11 cellular contexts compared by ENCODE assay signal in genomic region chr15:52171386-52171785, GRCh38. TPM values are rescaled to one million over a fixed set of nuclear protein-coding genes. Genes with fewer than 3 reads are reported as not detected.
DNase-seq lines count a peak whose midpoint lies in the region; TF ChIP-seq lines count a peak whose summit lies in the region.
"Had no signal": no experiment of that assay in that cellular context is flagged by ENCODE, and none has a peak within 500 bp of the region (broad histone marks: within the 10 kb centered on the region; RNA-seq: fewer than 3 reads in every experiment).

No MANE protein-coding gene starts in this region.

- in situ Hi-C loops in SK-MEL-5 (cut with HindIII; ENCODE audit: low pct_unique_long_range_greater_than_20kb, low sequenced_read_pairs) (no loop called here), transverse colon (cut with MboI; ENCODE audit: low pct_ligation_motif_present in 1 of 4, low pct_unique_long_range_greater_than_20kb in 1 of 4, low sequenced_read_pairs in 3 of 4) (no loop called here)

- H2BK15ac ChIP-seq in mesendoderm (replicated peaks; ENCODE audit: low read depth), result no peak overlapping the region

- no peak overlapping the region for H4K5ac ChIP-seq in mesendoderm (ENCODE audit: low read length)

- no peak for TF ChIP-seq EP300 in transverse colon (IDR thresholded peaks at IDR 0.05; ENCODE audit: low read depth)

- no peak overlapping the region for H3K23ac ChIP-seq in mesendoderm (ENCODE audit: low read length)

- H3K18ac ChIP-seq in mesendoderm (ENCODE audit: low read length), result no peak overlapping the region

- intact Hi-C loops in transverse colon (cut with DNase I; ENCODE audit: low total_unique reads), result no loop called here

- H3K36me3 ChIP-seq in HEK293 (ENCODE audit: control insufficient read depth in 2 of 2, insufficient read depth in 1 of 2, low read length in 2 of 2), result no peaks in the 10 kb centered on the region
- no peaks in the 10 kb centered on the region for H3K36me3 ChIP-seq in mesendoderm (ENCODE audit: control insufficient read depth, insufficient read depth, low read length)
- H3K36me3 ChIP-seq in H7 (replicated peaks; ENCODE audit: control insufficient read depth, insufficient read depth, low read length), result no peaks in the 10 kb centered on the region
- no peaks in the 10 kb centered on the region for H3K36me3 ChIP-seq in transverse colon

- no peaks in the 10 kb centered on the region for H3K27me3 ChIP-seq in mesendoderm (ENCODE audit: insufficient read depth, low read length, poor library complexity)
- no peaks in the 10 kb centered on the region for H3K27me3 ChIP-seq in H7 (ENCODE audit: control insufficient read depth, insufficient read depth, low read length)
- no peaks in the 10 kb centered on the region for H3K27me3 ChIP-seq in transverse colon

- TF ChIP-seq CTCF in HEK293 (tag by site-specific recombination; IDR thresholded peaks at IDR 0.05) (no peak), cardiac fibroblast (IDR thresholded peaks at IDR 0.05; ENCODE audit: low read depth, low read length) (no peak), transverse colon (IDR thresholded peaks at IDR 0.05) (no peak)

- H3K56ac ChIP-seq in mesendoderm (ENCODE audit: low read length), result no peak overlapping the region

- no peak overlapping the region for H3K4ac ChIP-seq in mesendoderm (ENCODE audit: low read depth, low read length)

- H3K27ac ChIP-seq in HEK293 (ENCODE audit: extremely low read depth, low read depth, low read length) (no peak overlapping the region), mesendoderm (ENCODE audit: low read depth, low read length) (no peak overlapping the region), transverse colon (no peak overlapping the region)

- no peak overlapping the region for H2BK5ac ChIP-seq in mesendoderm (ENCODE audit: low read length)

- no peaks in the 10 kb centered on the region for H3K79me1 ChIP-seq in mesendoderm (ENCODE audit: low read length)

- H2AK5ac ChIP-seq in mesendoderm (ENCODE audit: low read length), result no peak overlapping the region

- H2BK120ac ChIP-seq in mesendoderm (ENCODE audit: low read depth, low read length), result no peak overlapping the region

- no peaks in the 10 kb centered on the region for H3K79me2 ChIP-seq in mesendoderm (ENCODE audit: control insufficient read depth, insufficient read depth, low read length)

- H3K4me3 ChIP-seq in HEK293 (ENCODE audit: low read depth, low read length) (no peak overlapping the region), cardiac fibroblast (replicated peaks in 1 of 2; ENCODE audit: low read depth in 2 of 2, low read length in 2 of 2) (no peak overlapping the region), mesendoderm (ENCODE audit: low read length) (no peak overlapping the region), H7 (ENCODE audit: insufficient read depth, low read depth, low read length) (no peak overlapping the region), transverse colon (no peak overlapping the region)

- H3K9me3 ChIP-seq in HEK293 (ENCODE audit: control insufficient read depth, insufficient read depth, low read depth, low read length), result no peaks in the 10 kb centered on the region
- H3K9me3 ChIP-seq in transverse colon, result no peaks in the 10 kb centered on the region

- H3K4me2 ChIP-seq in mesendoderm (ENCODE audit: low read length), result no peak overlapping the region

- DNase-seq in SK-MEL-5 (ENCODE audit: low read depth, low spot score) (peak; percentile 28), cardiac fibroblast (ENCODE audit: low read depth in 2 of 2) (peak; percentile 21 to 30), mesendoderm (peak; percentile 54), H7 (no peak), transverse colon (no peak), activated gamma-delta T cell treated with Interleukin-2 at 50 U/mL for 16 hours (no peak), medulla oblongata (ENCODE audit: extremely low spot score) (no peak)
- DNase-seq: midbrain, NCI-H1092 had no signal

- CTCF ChIA-PET in HEK293 (lab: Yijun Ruan, JAX), result interaction anchor here (0.6 to 2.3 kb wide), 4 partner anchors 28 to 92 kb away, joined by 3 to 7 read pairs (median 4); no protein-coding TSS in a partner anchor

- no CpG with 5 or more reads among the region's 4 CpGs for WGBS in mesendoderm (ENCODE audit: extremely low coverage, insufficient coverage, low lambda C conversion rate)
- 46 to 57% methylated on average over 4 of the region's 4 CpGs for WGBS in transverse colon (ENCODE audit: low coverage in 1 of 2), 2 donors

- no peak for TF ChIP-seq POLR2A in transverse colon (IDR thresholded peaks at IDR 0.05)

- H4K8ac ChIP-seq in mesendoderm (ENCODE audit: low read depth, low read length), result no peak overlapping the region

- POLR2A ChIA-PET in HEK293 (lab: Yijun Ruan, JAX), result interaction anchor here (0.7 kb wide), 1 partner anchor 26 kb away, joined by 3 read pairs; no protein-coding TSS in a partner anchor

- H3K9ac ChIP-seq in mesendoderm (ENCODE audit: low read length), result no peak overlapping the region

- H3K4me1 ChIP-seq in HEK293 (ENCODE audit: control insufficient read depth, insufficient read depth, low read length) (no peaks in the 10 kb centered on the region), mesendoderm (ENCODE audit: control insufficient read depth, low read depth, low read length) (no peaks in the 10 kb centered on the region), transverse colon (no peaks in the 10 kb centered on the region)

TF ChIP-seq in HEK293, 187 proteins besides CTCF, POLR2A, EP300 and RAD21:
- TF ChIP-seq ZNF473 (tag by site-specific recombination; IDR thresholded peaks at IDR 0.05), result no peak
- no peak for TF ChIP-seq ZNF560 (tag by site-specific recombination; IDR thresholded peaks at IDR 0.05; ENCODE audit: borderline replicate concordance)
- peak; percentile 83 for TF ChIP-seq PRDM1 (tag by site-specific recombination; IDR thresholded peaks at IDR 0.05)
- 0 out of 2 replicates have a peak, but pooled peaks have one; percentile 29 for TF ChIP-seq PRDM6 (tag by site-specific recombination; IDR thresholded peaks at IDR 0.05)
- no peak for TF ChIP-seq KLF10 (tag by site-specific recombination; IDR thresholded peaks at IDR 0.05)
- TF ChIP-seq ZSCAN16 (tag by site-specific recombination; IDR thresholded peaks at IDR 0.05), result no peak

RNA-seq across cellular contexts. Expression of gene GNB5, which starts 19.8 kb away (rescaled TPM):
- total RNA-seq in SK-MEL-5 (2014; rRNA removed; shearing (Covaris generic)), result 24.1 and 28.2 TPM in 2 replicates
- 55.3 and 56.0 TPM in 2 replicates for polyA plus RNA-seq in SK-MEL-5 (2015; cell fraction: cytosol; rRNA removed)
- 19.0 and 41.6 TPM in 2 replicates for polyA plus RNA-seq in SK-MEL-5 (2015; cell fraction: nucleus; rRNA removed)
- polyA plus RNA-seq in mesendoderm (2013, experiment 1 of 2), result 9.0 TPM
- 9.4 TPM for polyA plus RNA-seq in mesendoderm (2013, experiment 2 of 2)
- total RNA-seq in H7 (2014; rRNA removed; shearing (Covaris generic)), result 23.9 and 28.6 TPM in 2 replicates
- total RNA-seq in transverse colon, result 10 to 100 TPM in 2 of 4 donors, 1 to 10 TPM in 1, under 1 TPM in 1; 0.60 to 12.7 (median 7.8) TPM

RNA-seq across cellular contexts. Expression of gene BCL2L10, which starts 58.8 kb away (rescaled TPM):
- total RNA-seq in SK-MEL-5 (2014; rRNA removed; shearing (Covaris generic)), result not detected in 2 replicates
- polyA plus RNA-seq in SK-MEL-5 (2015; cell fraction: cytosol; rRNA removed), result not detected in 2 replicates
- polyA plus RNA-seq in SK-MEL-5 (2015; cell fraction: nucleus; rRNA removed), result not detected in 2 replicates
- polyA plus RNA-seq in mesendoderm (2013, experiment 1 of 2), result 0.49 TPM
- 0.46 TPM for polyA plus RNA-seq in mesendoderm (2013, experiment 2 of 2)
- not detected in 2 replicates for total RNA-seq in H7 (2014; rRNA removed; shearing (Covaris generic))
- total RNA-seq in transverse colon, result 1 to 10 TPM in 2 of 4 donors, not detected in 2; 1.7 to 5.3 TPM
- total RNA-seq: cardiac septum had no signal

Comparison
In these comparisons a context has a peak if more than half of its experiments do, and no peak if none do; other contexts are left out.
1. DNase-seq: peak in SK-MEL-5 (single experiment), cardiac fibroblast (2 of 2) and mesendoderm (single experiment); none in H7 (single experiment), transverse colon (single experiment), activated gamma-delta T cell treated with Interleukin-2 at 50 U/mL for 16 hours (single experiment) and medulla oblongata (single experiment).